In the genomic region with DNA sequence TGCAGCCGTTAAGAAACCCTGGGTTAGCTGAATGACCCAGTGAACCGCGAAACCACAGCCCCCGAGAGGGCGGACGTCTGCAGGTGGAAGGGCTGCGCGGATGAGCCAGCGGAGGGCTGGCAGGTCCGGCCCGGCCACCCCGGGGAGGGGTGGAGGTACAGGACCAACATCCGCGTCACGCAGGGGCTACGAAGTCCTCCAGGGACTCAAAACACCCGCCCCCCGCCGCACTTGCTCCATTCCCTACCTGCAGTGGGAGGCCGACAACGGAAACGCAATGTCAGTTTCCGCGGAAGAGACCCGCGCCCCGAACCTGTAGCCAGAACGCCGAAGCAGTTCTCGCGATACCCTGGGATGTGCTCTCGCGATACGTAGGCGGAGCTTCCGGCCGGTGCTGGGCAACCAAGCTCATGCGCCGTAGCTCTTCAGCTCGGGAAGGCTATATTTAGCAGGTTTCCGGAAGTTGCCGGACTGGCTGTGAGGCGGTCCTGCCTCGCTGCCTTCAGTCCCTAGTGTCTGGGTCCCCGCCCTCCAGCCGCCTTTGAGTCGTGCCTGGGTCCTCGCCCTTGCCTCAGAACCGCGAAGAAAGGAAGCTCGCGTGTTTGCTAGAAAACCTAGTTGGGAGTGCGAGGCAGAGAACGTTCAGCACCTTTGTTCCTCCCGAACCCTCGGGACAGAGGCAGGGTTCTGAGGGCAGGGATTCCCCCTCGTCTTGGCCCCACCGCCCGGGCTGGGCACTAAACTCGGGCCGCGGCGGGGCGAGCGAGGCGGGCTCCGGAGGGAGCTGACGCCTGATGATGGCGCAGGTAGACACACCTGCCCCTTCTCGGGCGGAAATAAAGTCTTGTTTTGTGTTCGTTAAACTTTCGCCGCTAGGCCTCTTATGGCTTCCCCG, we compare ENCODE assay signal across 8 cellular contexts. TPM values are rescaled to one million over a fixed set of nuclear protein-coding genes. Genes with fewer than 3 reads are reported as not detected.
DNase-seq lines count a peak whose midpoint lies in the region; ATAC-seq and TF ChIP-seq lines count a peak whose summit lies in the region.

A gene with protein sequence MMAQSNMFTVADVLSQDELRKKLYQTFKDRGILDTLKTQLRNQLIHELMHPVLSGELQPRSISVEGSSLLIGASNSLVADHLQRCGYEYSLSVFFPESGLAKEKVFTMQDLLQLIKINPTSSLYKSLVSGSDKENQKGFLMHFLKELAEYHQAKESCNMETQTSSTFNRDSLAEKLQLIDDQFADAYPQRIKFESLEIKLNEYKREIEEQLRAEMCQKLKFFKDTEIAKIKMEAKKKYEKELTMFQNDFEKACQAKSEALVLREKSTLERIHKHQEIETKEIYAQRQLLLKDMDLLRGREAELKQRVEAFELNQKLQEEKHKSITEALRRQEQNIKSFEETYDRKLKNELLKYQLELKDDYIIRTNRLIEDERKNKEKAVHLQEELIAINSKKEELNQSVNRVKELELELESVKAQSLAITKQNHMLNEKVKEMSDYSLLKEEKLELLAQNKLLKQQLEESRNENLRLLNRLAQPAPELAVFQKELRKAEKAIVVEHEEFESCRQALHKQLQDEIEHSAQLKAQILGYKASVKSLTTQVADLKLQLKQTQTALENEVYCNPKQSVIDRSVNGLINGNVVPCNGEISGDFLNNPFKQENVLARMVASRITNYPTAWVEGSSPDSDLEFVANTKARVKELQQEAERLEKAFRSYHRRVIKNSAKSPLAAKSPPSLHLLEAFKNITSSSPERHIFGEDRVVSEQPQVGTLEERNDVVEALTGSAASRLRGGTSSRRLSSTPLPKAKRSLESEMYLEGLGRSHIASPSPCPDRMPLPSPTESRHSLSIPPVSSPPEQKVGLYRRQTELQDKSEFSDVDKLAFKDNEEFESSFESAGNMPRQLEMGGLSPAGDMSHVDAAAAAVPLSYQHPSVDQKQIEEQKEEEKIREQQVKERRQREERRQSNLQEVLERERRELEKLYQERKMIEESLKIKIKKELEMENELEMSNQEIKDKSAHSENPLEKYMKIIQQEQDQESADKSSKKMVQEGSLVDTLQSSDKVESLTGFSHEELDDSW (plus strand): TSS at position 471 of the 895 bp plus-strand sequence. CDS start 324 bp downstream, at position 795.
TSS of gene TRAPPC2 (minus strand) at position 343 of the 895 bp plus-strand sequence. CDS start 14,657 bp downstream, outside the sequence.

- peak within 1 kb of the TSS; percentile 93 for H3K4me3 ChIP-seq in GM12875 (ENCODE audit: low read depth, low read length)
- H3K4me3 ChIP-seq in adipocyte (ENCODE audit: low read length) = peak within 1 kb of the TSS; percentile 97
- peak within 1 kb of the TSS; percentile 77 for H3K4me3 ChIP-seq in cardiac muscle cell
- peak within 1 kb of the TSS; percentile 76 for H3K4me3 ChIP-seq in parathyroid adenoma (ENCODE audit: low read depth, low read length)
- peak within 1 kb of the TSS; percentile 72 to 95 (median 80) for H3K4me3 ChIP-seq in tibial nerve

- H3K27ac ChIP-seq in cardiac muscle cell (peak within 1 kb of the TSS; percentile 90), parathyroid adenoma (peak within 1 kb of the TSS; percentile 98), tibial nerve (peak within 1 kb of the TSS; percentile 60 to 91 (median 88))

- peak within 1 kb of the TSS; percentile 80 for H3K4me2 ChIP-seq in parathyroid adenoma (ENCODE audit: low read length)

- H3K4me1 ChIP-seq in adipocyte (ENCODE audit: control insufficient read depth, insufficient read depth, low read length) (peaks cover 23% of the 10 kb centered on the region), cardiac muscle cell (ENCODE audit: low read depth) (peaks cover 13% of the 10 kb centered on the region), parathyroid adenoma (no peaks in the 10 kb centered on the region), tibial nerve (peaks cover 0 to 20% (median 6%) of the 10 kb centered on the region in 4 donors)

- H3K27me3 ChIP-seq in adipocyte (replicated peaks; ENCODE audit: control insufficient read depth, insufficient read depth, low read length) = no peaks in the 10 kb centered on the region
- no peaks in the 10 kb centered on the region for H3K27me3 ChIP-seq in cardiac muscle cell
- H3K27me3 ChIP-seq in parathyroid adenoma (ENCODE audit: control insufficient read depth, insufficient read depth, low read length) = no peaks in the 10 kb centered on the region
- H3K27me3 ChIP-seq in tibial nerve = no peaks in the 10 kb centered on the region

- peak within 1 kb of the TSS; percentile 86 for H2AFZ ChIP-seq in parathyroid adenoma

- H3K9me3 ChIP-seq in adipocyte (ENCODE audit: control insufficient read depth, low read length) = no peaks in the 10 kb centered on the region
- no peaks in the 10 kb centered on the region for H3K9me3 ChIP-seq in cardiac muscle cell (ENCODE audit: low read depth)
- H3K9me3 ChIP-seq in parathyroid adenoma (ENCODE audit: control insufficient read depth, low read length) = no peaks in the 10 kb centered on the region
- H3K9me3 ChIP-seq in tibial nerve = no peaks in the 10 kb centered on the region

- TF ChIP-seq POLR2A in tibial nerve (IDR thresholded peaks at IDR 0.05) = peak; percentile 91 to 94

- ATAC-seq in HG02798 (IDR thresholded peaks at IDR 0.05; ENCODE audit: poor library complexity, unreplicated experiment) = peak; percentile 95

- H3K9ac ChIP-seq in adipocyte (ENCODE audit: low read length) (peak within 1 kb of the TSS; percentile 94), parathyroid adenoma (peak within 1 kb of the TSS; percentile 46)

- DNase-seq in NCI-H1436 (lab: John Stamatoyannopoulos, UW) (peak; percentile 88), T follicular helper cell (ENCODE audit: low read depth) (peak; percentile 87), adipocyte (ENCODE audit: low read depth) (peak; percentile 95), cardiac muscle cell (ENCODE audit: low read depth in 1 of 2, low spot score in 1 of 2) (peak; percentile 94 to 98), tibial nerve (ENCODE audit: low spot score in 2 of 2) (peak; percentile 77 to 81)

- H3K79me2 ChIP-seq in parathyroid adenoma = peaks cover 3% of the 10 kb centered on the region

- 0 to 1% methylated on average over 35 to 54 of the region's 75 CpGs for WGBS in tibial nerve, 2 donors

- TF ChIP-seq CTCF in GM12875 (IDR thresholded peaks at IDR 0.05; ENCODE audit: borderline replicate concordance, insufficient read depth, low read depth, low read length) (no peak), cardiac muscle cell (IDR thresholded peaks at IDR 0.05; ENCODE audit: low read depth, low read length) (no peak), parathyroid adenoma (IDR thresholded peaks at IDR 0.05) (no peak), tibial nerve (IDR thresholded peaks at IDR 0.05) (peak in 1 of 5 experiments; percentile 38)

- H3K36me3 ChIP-seq in adipocyte (ENCODE audit: control insufficient read depth, insufficient read depth, low read length, severe bottlenecking) (peaks cover 7% of the 10 kb centered on the region), cardiac muscle cell (peaks cover 18% of the 10 kb centered on the region), parathyroid adenoma (ENCODE audit: control insufficient read depth, insufficient read depth, low read length) (no peaks in the 10 kb centered on the region), tibial nerve (no peaks in the 10 kb centered on the region)

- TF ChIP-seq EP300 in tibial nerve (IDR thresholded peaks at IDR 0.05) = peak; percentile 87 to 97

RNA-seq across cellular contexts. Expression of the first gene that starts in this region (rescaled TPM):
- total RNA-seq in cardiac muscle cell (45.0 and 46.6 TPM in 2 replicates), tibial nerve (10 to 100 TPM; 14.7 to 38.1 (median 31.3) TPM)
- polyA plus RNA-seq in cardiac muscle cell = 48.0 and 69.7 TPM in 2 replicates

RNA-seq across cellular contexts. Expression of gene TRAPPC2, which starts in this region (rescaled TPM):
- total RNA-seq in cardiac muscle cell (22.4 and 25.2 TPM in 2 replicates), tibial nerve (10 to 100 TPM in 3 of 4 donors, 1 to 10 TPM in 1; 9.0 to 13.8 (median 11.6) TPM)
- 27.9 and 35.1 TPM in 2 replicates for polyA plus RNA-seq in cardiac muscle cell

Comparison
In these comparisons a context has a peak if more than half of its experiments do, and no peak if none do; other contexts are left out.
1. Peak in every context shown above with its lines: DNase-seq, ATAC-seq, H3K4me3 ChIP-seq and H3K27ac ChIP-seq.